In the genomic region with DNA sequence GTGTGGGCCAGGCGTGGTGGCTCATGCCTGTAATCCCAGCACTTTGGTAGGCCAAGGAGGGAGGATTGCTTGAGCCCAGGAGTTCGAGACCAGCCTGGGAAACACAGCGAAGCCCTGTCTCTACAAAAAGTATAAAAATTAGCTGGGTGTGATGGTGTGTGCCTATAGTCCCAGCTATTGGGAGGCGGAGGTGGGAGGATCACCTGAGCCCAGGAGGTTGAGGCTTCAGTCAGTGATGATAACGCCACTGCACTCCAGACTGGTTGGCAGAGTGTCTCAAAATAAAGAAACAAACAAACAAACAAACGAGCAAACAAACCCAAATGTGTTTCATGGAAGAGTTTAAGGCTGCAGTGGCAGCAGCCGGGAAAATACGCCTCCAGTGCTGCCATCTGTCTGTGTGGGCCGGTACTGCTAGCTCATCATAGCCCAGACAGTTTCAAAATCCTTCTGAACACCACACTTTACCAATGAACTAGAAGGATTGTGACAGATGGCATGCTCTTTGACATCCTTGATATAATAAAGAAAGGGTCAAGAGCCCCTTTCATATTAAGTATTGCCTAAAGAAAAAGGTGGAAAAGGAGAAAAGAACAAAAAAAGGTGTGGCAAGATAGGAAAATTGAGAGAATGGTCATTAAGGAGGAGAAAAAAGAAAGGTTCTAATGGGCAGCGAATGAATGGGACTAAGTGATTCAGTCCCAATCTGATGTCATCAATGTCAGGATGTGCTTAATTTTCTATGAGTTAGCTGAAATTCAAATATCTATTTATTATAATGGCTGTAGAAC, we compare ENCODE assay signal across 8 cellular contexts.
DNase-seq lines count a peak whose midpoint lies in the region; ATAC-seq and TF ChIP-seq lines count a peak whose summit lies in the region.

No MANE protein-coding gene starts in this region.

- peak; percentile 26 for DNase-seq in AG10803 (ENCODE audit: low read depth)
- DNase-seq in RPMI7951 (ENCODE audit: low read depth), result peak; percentile 28
- peak; percentile 6 to 47 (median 26) for DNase-seq in activated naive CD4-positive, alpha-beta T cell (lab: John Stamatoyannopoulos, UW)
- DNase-seq in Right ventricle myocardium superior, result peak; percentile 66
- DNase-seq in retinal pigment epithelial cell (ENCODE audit: low read depth), result no peak
- no peak for DNase-seq in GDM1 (lab: John Stamatoyannopoulos, UW)

- H3K4me3 ChIP-seq in AG10803 (ENCODE audit: low read length) (no peak overlapping the region), retinal pigment epithelial cell (ENCODE audit: low read length) (no peak overlapping the region)

- peak; percentile 89 for TF ChIP-seq CTCF in AG10803 (conservative IDR thresholded peaks at IDR 0.05; ENCODE audit: low read length)
- peak; percentile 90 for TF ChIP-seq CTCF in retinal pigment epithelial cell (conservative IDR thresholded peaks at IDR 0.05; ENCODE audit: low read depth, low read length)

- intact Hi-C loops in Right ventricle myocardium superior (cut with DNase I), result no loop called here

- ATAC-seq in GM18868 (IDR thresholded peaks at IDR 0.05; ENCODE audit: unreplicated experiment) (peak; percentile 94), HG03064 (IDR thresholded peaks at IDR 0.05; ENCODE audit: low read depth, unreplicated experiment) (peak; percentile 91), Right ventricle myocardium superior (ENCODE audit: poor library complexity) (peak; percentile 87)

Comparison
In these comparisons a context has a peak if more than half of its experiments do, and no peak if none do; other contexts are left out.
1. DNase-seq: peak in AG10803 (single experiment), RPMI7951 (single experiment), activated naive CD4-positive, alpha-beta T cell (4 of 4) and Right ventricle myocardium superior (single experiment); none in retinal pigment epithelial cell (single experiment) and GDM1 (single experiment).
2. Peak in every context shown above with its lines, with median percentiles within 50 percentile points of each other: ATAC-seq.